In the genomic region with DNA sequence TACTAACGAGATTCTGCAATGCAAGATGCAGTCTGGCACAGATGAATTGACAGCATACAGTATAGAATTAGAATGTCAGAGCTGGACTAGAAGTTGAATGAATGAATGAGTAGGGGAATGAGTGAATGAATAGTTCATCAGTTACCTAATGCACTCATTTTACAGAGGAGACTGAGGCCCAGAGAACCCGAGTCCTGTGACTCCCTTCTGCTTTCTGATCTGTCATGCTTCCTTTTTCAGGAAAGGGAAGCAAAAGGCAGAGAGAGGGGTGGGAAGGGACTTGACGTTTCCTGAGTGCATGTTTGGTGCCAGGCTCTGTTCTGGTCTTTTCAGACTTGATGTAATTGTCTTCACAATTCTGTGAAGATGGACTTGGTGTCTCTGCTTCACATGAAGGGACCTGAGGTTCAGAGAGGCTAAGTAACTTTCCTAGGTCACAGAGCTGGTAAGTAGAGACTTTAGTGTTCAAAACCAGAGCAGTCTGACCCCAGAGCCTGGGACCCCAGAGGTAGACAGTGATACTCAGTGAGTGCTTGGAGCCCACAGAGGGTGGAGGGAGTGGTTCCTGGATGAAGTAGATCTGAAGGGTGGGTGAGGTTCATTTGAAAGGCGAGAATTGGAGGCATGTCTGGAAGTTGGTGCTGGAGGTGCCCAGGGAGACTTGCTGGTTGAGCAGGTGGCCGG, we compare ENCODE assay signal across 12 cellular contexts. TPM values are rescaled to one million over a fixed set of nuclear protein-coding genes. Genes with fewer than 3 reads are reported as not detected.
DNase-seq lines count a peak whose midpoint lies in the region; ATAC-seq and TF ChIP-seq lines count a peak whose summit lies in the region.
"Had no signal": no experiment of that assay in that cellular context is flagged by ENCODE, and none has a peak within 500 bp of the region (broad histone marks: within the 10 kb centered on the region; RNA-seq: fewer than 3 reads in every experiment).

No MANE protein-coding gene starts in this region.

- H3K9me3 Mint-ChIP-seq in GM23338 (no peaks in the 10 kb centered on the region), T-cell (no peaks in the 10 kb centered on the region)
- H3K9me3 Mint-ChIP-seq: activated naive CD8-positive, alpha-beta T cell treated with anti-CD3 and anti-CD28 coated beads, Interleukin-2, amount 50 U/mL, for 24 hours had no signal

- CTCF ChIA-PET in T-cell (lab: Charles Lee) = interaction anchor here (0.8 to 2.8 kb wide), 5 partner anchors 32 to 134 kb away, joined by 3 to 20 read pairs (median 11); no protein-coding TSS in a partner anchor

- POLR2A ChIA-PET in T-cell (lab: Charles Lee) = interaction anchor here in 1 of 2 donors (1.0 kb wide), 1 partner anchor 38 kb away, joined by 4 read pairs; no protein-coding TSS in a partner anchor

- no peaks in the 10 kb centered on the region for H3K27me3 ChIP-seq in GM23338 (ENCODE audit: insufficient read depth)
- no peaks in the 10 kb centered on the region for H3K27me3 ChIP-seq in lower lobe of right lung (ENCODE audit: low read depth)
- H3K27me3 ChIP-seq: uterus had no signal

- H3K27ac ChIP-seq in GM23338 (ENCODE audit: low read depth) (0 out of 2 replicates have a peak overlapping the region, but pooled peaks have one; percentile 36), lower lobe of right lung (peak overlapping the region; percentile 7)
- H3K27ac ChIP-seq: C4-2B had no signal

- H3F3A ChIP-seq in GM23338 (replicated peaks; ENCODE audit: low read depth) = peaks cover 9% of the 10 kb centered on the region

- H3K79me2 ChIP-seq in GM23338 (replicated peaks; ENCODE audit: insufficient read depth) = peaks cover 2% of the 10 kb centered on the region; the same call in 1 of the 2 replicates

- no peak overlapping the region for H3K4me2 ChIP-seq in GM23338

- peak; percentile 48 for DNase-seq in Ammon's horn (ENCODE audit: low spot score)
- DNase-seq in GM23338 (ENCODE audit: low spot score) = no peak
- no peak for DNase-seq in T-cell
- no peak for DNase-seq in lower lobe of right lung
- DNase-seq in activated effector memory CD4-positive, alpha-beta T cell treated with Interleukin-2 at 50 U/mL for 16 hours = no peak

- H3K4me1 ChIP-seq in GM23338 (ENCODE audit: insufficient read depth) = peaks cover 15% of the 10 kb centered on the region; the same call in 1 of the 2 replicates
- peaks cover 15% of the 10 kb centered on the region for H3K4me1 ChIP-seq in lower lobe of right lung
- H3K4me1 ChIP-seq: uterus had no signal

- H4K20me1 ChIP-seq in GM23338 (replicated peaks; ENCODE audit: insufficient read depth) = no peaks in the 10 kb centered on the region; the same call in 1 of the 2 replicates

- no peak overlapping the region for H3K4me3 ChIP-seq in GM23338
- no peak overlapping the region for H3K4me3 ChIP-seq in lower lobe of right lung
- H3K4me3 ChIP-seq: uterus had no signal

- H3K4me1 Mint-ChIP-seq in GM23338 (peaks cover 31% of the 10 kb centered on the region), T-cell (peaks cover 5 to 16% (median 10%) of the 10 kb centered on the region in 3 donors)

- TF ChIP-seq CTCF in GM23338 (conservative IDR thresholded peaks at IDR 0.05; ENCODE audit: low read depth in 2 of 2) = no peak
- no peak for TF ChIP-seq CTCF in lower lobe of right lung (IDR thresholded peaks at IDR 0.05)

- ATAC-seq in GM23338 (peak; percentile 12), T-cell (replicated peaks in 1 of 4) (peak in 3 of 4 experiments; percentile 17 to 42 (median 22)), lower lobe of right lung (peak; percentile 39 to 51), HG03045 (IDR thresholded peaks at IDR 0.05; ENCODE audit: unreplicated experiment) (no peak), GM21360 (IDR thresholded peaks at IDR 0.05; ENCODE audit: unreplicated experiment) (no peak), HG02763 (IDR thresholded peaks at IDR 0.05; ENCODE audit: unreplicated experiment) (no peak)

- H3K36me3 Mint-ChIP-seq in GM23338 (ENCODE audit: low read depth) (peaks cover 12% of the 10 kb centered on the region; the same call in 2 of the 3 replicates), T-cell (no peaks in the 10 kb centered on the region)

- no peak overlapping the region for H2AFZ ChIP-seq in GM23338

- H3K36me3 ChIP-seq in GM23338 (ENCODE audit: insufficient read depth) (no peaks in the 10 kb centered on the region), lower lobe of right lung (no peaks in the 10 kb centered on the region)
- H3K36me3 ChIP-seq: uterus had no signal

- no peaks in the 10 kb centered on the region for H3K9me2 ChIP-seq in GM23338 (ENCODE audit: insufficient read depth)

- peaks cover 12% of the 10 kb centered on the region for H3K27me3 Mint-ChIP-seq in GM23338 (ENCODE audit: insufficient read depth, low read depth, poor library complexity)
- peaks cover 23 to 24% of the 10 kb centered on the region in 2 donors for H3K27me3 Mint-ChIP-seq in T-cell

- H3K9me3 ChIP-seq in lower lobe of right lung = no peaks in the 10 kb centered on the region
- H3K9me3 ChIP-seq: uterus had no signal

- H3K27ac Mint-ChIP-seq in GM23338 (peak overlapping the region; percentile 36; the same call in 1 of the 2 replicates), T-cell (peak overlapping the region in 1 of 2 donors; percentile 41)
- H3K27ac Mint-ChIP-seq: activated naive CD8-positive, alpha-beta T cell treated with anti-CD3 and anti-CD28 coated beads, Interleukin-2, amount 50 U/mL, for 24 hours had no signal

- H3K4me3 Mint-ChIP-seq in GM23338 = no peak overlapping the region; the same call in 2 of the 3 replicates
- H3K4me3 Mint-ChIP-seq in T-cell = no peak overlapping the region
- H3K4me3 Mint-ChIP-seq: activated naive CD8-positive, alpha-beta T cell treated with anti-CD3 and anti-CD28 coated beads, Interleukin-2, amount 50 U/mL, for 24 hours had no signal

- intact Hi-C loops in lower lobe of right lung (cut with DNase I) = no loop called here

TF ChIP-seq in GM23338, 12 proteins besides CTCF, POLR2A, EP300 and RAD21 (continues in another document):
- no peak for TF ChIP-seq REST (IDR thresholded peaks at IDR 0.05; ENCODE audit: unreplicated experiment)
- no peak for TF ChIP-seq NANOG (IDR thresholded peaks at IDR 0.05; ENCODE audit: borderline replicate concordance)

RNA-seq across cellular contexts. Expression of gene MEX3A, which starts 8.0 kb away (rescaled TPM):
- 31.5 and 38.1 TPM in 2 replicates for total RNA-seq in GM23338 (2014; rRNA removed; shearing (Covaris generic))
- 18.5 and 19.7 TPM in 2 replicates for polyA plus RNA-seq in GM23338 (2016; fragmentation: Nextera tagmentation; extraction: Ambion mirVana)
- total RNA-seq in T-cell (under 1 TPM; 0.03 to 0.58 (median 0.20) TPM), lower lobe of right lung (0.74 TPM)

RNA-seq across cellular contexts. Expression of gene LMNA, which starts 24.2 kb away (rescaled TPM):
- total RNA-seq in GM23338 (2014; rRNA removed; shearing (Covaris generic)) = 56.3 and 68.9 TPM in 2 replicates
- polyA plus RNA-seq in GM23338 (2016; fragmentation: Nextera tagmentation; extraction: Ambion mirVana) = 35.5 and 38.9 TPM in 2 replicates
- 100 to 1,000 TPM in 2 of 5 donors, 10 to 100 TPM in 3; 40.3 to 970 (median 57.3) TPM for total RNA-seq in T-cell
- total RNA-seq in lower lobe of right lung = 235 TPM

RNA-seq across cellular contexts. Expression of gene RAB25, which starts 29.3 kb away (rescaled TPM):
- 21.3 and 30.0 TPM in 2 replicates for total RNA-seq in GM23338 (2014; rRNA removed; shearing (Covaris generic))
- polyA plus RNA-seq in GM23338 (2016; fragmentation: Nextera tagmentation; extraction: Ambion mirVana) = 42.7 and 47.3 TPM in 2 replicates
- total RNA-seq in T-cell (1 to 10 TPM in 3 of 5 donors, under 1 TPM in 2; 0.26 to 2.3 (median 1.9) TPM), lower lobe of right lung (58.0 TPM)
- total RNA-seq: mesenteric fat pad had no signal

RNA-seq across cellular contexts. Expression of gene LAMTOR2, which starts 35.7 kb away (rescaled TPM):
- total RNA-seq in GM23338 (2014; rRNA removed; shearing (Covaris generic)) = 35.2 and 67.3 TPM in 2 replicates
- polyA plus RNA-seq in GM23338 (2016; fragmentation: Nextera tagmentation; extraction: Ambion mirVana) = 108 and 113 TPM in 2 replicates
- total RNA-seq in T-cell (10 to 100 TPM; 21.5 to 37.8 (median 35.2) TPM), lower lobe of right lung (66.5 TPM)

RNA-seq across cellular contexts. Expression of gene UBQLN4, which starts 36.7 kb away (rescaled TPM):
- total RNA-seq in GM23338 (2014; rRNA removed; shearing (Covaris generic)) = 28.4 and 30.5 TPM in 2 replicates
- 10.0 and 11.2 TPM in 2 replicates for polyA plus RNA-seq in GM23338 (2016; fragmentation: Nextera tagmentation; extraction: Ambion mirVana)
- 10 to 100 TPM; 21.9 to 39.6 (median 37.9) TPM for total RNA-seq in T-cell
- total RNA-seq in lower lobe of right lung = 32.5 TPM

Comparison
In these comparisons a context has a peak if more than half of its experiments do, and no peak if none do; other contexts are left out.
1. ATAC-seq: peak in GM23338 (single experiment), T-cell (3 of 4) and lower lobe of right lung (2 of 2); none in HG03045 (single experiment), GM21360 (single experiment) and HG02763 (single experiment).
2. RNA of gene MEX3A, which starts 8.0 kb away (total RNA-seq): 31.5 to 38.1 TPM in GM23338; 0.74 TPM in lower lobe of right lung (single experiment) and 0.03 to 0.58 TPM in T-cell; every median in the first group is over 10 times any median in the second.